ENCODE assay signal across 18 cellular contexts in the genomic region with DNA sequence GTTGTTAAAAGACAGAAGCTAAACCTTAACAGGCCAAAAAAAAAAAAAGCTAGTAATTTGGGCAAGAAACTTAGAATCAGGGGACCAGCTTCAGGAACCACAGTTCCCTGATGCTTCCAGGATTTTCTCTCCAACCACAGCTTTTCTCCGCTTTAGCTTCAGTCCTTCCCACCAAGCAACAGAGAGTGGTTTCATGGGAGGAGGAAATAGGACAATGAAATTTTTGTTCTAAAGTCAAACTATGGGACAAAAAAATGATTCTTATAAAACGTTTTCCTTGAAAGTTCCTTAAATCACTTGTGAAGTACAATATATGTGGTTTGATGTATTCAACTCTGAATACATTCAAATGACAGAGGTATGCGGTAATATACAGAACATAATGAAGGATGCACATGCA.
A peak's percentile ranks its signal among the peaks of the same experiment; 100 is the strongest.
DNase-seq lines count a peak whose midpoint lies in the region; ATAC-seq and TF ChIP-seq lines count a peak whose summit lies in the region.
"Had no signal": no experiment of that assay in that cellular context is flagged by ENCODE, and none has a peak within 500 bp of the region (broad histone marks: within the 10 kb centered on the region; RNA-seq: fewer than 3 reads in every experiment).

No MANE protein-coding gene starts in this region.

- H3K9me3 Mint-ChIP-seq in GM23338 = no peaks in the 10 kb centered on the region
- no peaks in the 10 kb centered on the region for H3K9me3 Mint-ChIP-seq in T-helper 2 cell treated with Interferon-gamma antibody and Interleukin-4, amounts not matched to agents 5 μg/mL and 100 μg/mL, for 36 hours
- H3K9me3 Mint-ChIP-seq: CD4-positive, alpha-beta T cell had no signal

- no peaks in the 10 kb centered on the region for H3K27me3 ChIP-seq in GM23338 (ENCODE audit: insufficient read depth)

- 0 out of 2 replicates have a peak overlapping the region, but pooled peaks have one; percentile 49 for H3K4me2 ChIP-seq in GM23338

- DNase-seq in GM23338 (ENCODE audit: low spot score) (no peak), globus pallidus (ENCODE audit: low spot score) (peak; percentile 80), pons (ENCODE audit: low spot score) (peak; percentile 91), mucosa of descending colon (no peak), HuH-7.5 (ENCODE audit: low spot score) (no peak)
- DNase-seq in activated naive CD4-positive, alpha-beta T cell treated with anti-CD3 and anti-CD28 coated beads, Interleukin-2, amount 50 U/mL, for 16 hours = no peak
- no peak for DNase-seq in T-helper 2 cell treated with Interferon-gamma antibody and Interleukin-4, amounts not matched to agents 5 μg/mL and 100 μg/mL, for 36 hours (ENCODE audit: low spot score)
- DNase-seq: Calu3; CD4-positive, alpha-beta T cell; DMS53; NCI-H1417 treated with DMSO at 0.1 percent for 48 hours; NCI-H187 treated with DMSO at 0.1 percent for 48 hours; NCI-H2227 treated with DMSO at 0.1 percent for 48 hours; NCI-H524; SHP77 had no signal

- H2AFZ ChIP-seq in GM23338 = no peak overlapping the region

- H3K36me3 ChIP-seq in GM23338 (ENCODE audit: insufficient read depth) (no peaks in the 10 kb centered on the region), mucosa of descending colon (ENCODE audit: low read depth) (no peaks in the 10 kb centered on the region)

- H3F3A ChIP-seq in GM23338 (replicated peaks; ENCODE audit: low read depth) = peaks cover 8% of the 10 kb centered on the region

- peaks cover 42% of the 10 kb centered on the region for H3K4me1 Mint-ChIP-seq in GM23338
- H3K4me1 Mint-ChIP-seq in T-helper 2 cell treated with Interferon-gamma antibody and Interleukin-4, amounts not matched to agents 5 μg/mL and 100 μg/mL, for 36 hours (ENCODE audit: low read depth) = peaks cover 3% of the 10 kb centered on the region

- no peak overlapping the region for H3K4me3 ChIP-seq in GM23338
- H3K4me3 ChIP-seq in mucosa of descending colon = no peak overlapping the region

- H3K27ac Mint-ChIP-seq in GM23338 = no peak overlapping the region
- no peak overlapping the region for H3K27ac Mint-ChIP-seq in T-helper 2 cell treated with Interferon-gamma antibody and Interleukin-4, amounts not matched to agents 5 μg/mL and 100 μg/mL, for 36 hours
- H3K27ac Mint-ChIP-seq: B cell; CD4-positive, alpha-beta T cell; IgD-negative memory B cell had no signal

- H3K4me3 Mint-ChIP-seq in GM23338 = no peak overlapping the region
- no peak overlapping the region for H3K4me3 Mint-ChIP-seq in T-helper 2 cell treated with Interferon-gamma antibody and Interleukin-4, amounts not matched to agents 5 μg/mL and 100 μg/mL, for 36 hours
- H3K4me3 Mint-ChIP-seq: B cell; CD4-positive, alpha-beta T cell; IgD-negative memory B cell had no signal

- intact Hi-C loops in mucosa of descending colon (cut with DNase I, micrococcal nuclease) = no loop called here

- H3K4me1 ChIP-seq in GM23338 (ENCODE audit: insufficient read depth) (peaks cover 31% of the 10 kb centered on the region), mucosa of descending colon (ENCODE audit: low read depth) (peaks cover 23% of the 10 kb centered on the region)

- no peaks in the 10 kb centered on the region for H3K9me2 ChIP-seq in GM23338 (ENCODE audit: insufficient read depth)

- H3K27me3 Mint-ChIP-seq in GM23338 (ENCODE audit: insufficient read depth, low read depth, poor library complexity) = peaks cover 9% of the 10 kb centered on the region
- peaks cover 15% of the 10 kb centered on the region for H3K27me3 Mint-ChIP-seq in T-helper 2 cell treated with Interferon-gamma antibody and Interleukin-4, amounts not matched to agents 5 μg/mL and 100 μg/mL, for 36 hours (ENCODE audit: low read depth)

- TF ChIP-seq CTCF in GM23338 (conservative IDR thresholded peaks at IDR 0.05; ENCODE audit: low read depth in 2 of 2) (no peak), mucosa of descending colon (IDR thresholded peaks at IDR 0.05) (no peak)

- H3K79me2 ChIP-seq in GM23338 (replicated peaks; ENCODE audit: insufficient read depth) = peaks cover 1% of the 10 kb centered on the region; the same call in 1 of the 2 replicates

- 0 out of 3 replicates have a peak, but pooled peaks cover 7% of the 10 kb centered on the region for H3K36me3 Mint-ChIP-seq in GM23338 (ENCODE audit: low read depth)
- H3K36me3 Mint-ChIP-seq in T-helper 2 cell treated with Interferon-gamma antibody and Interleukin-4, amounts not matched to agents 5 μg/mL and 100 μg/mL, for 36 hours (ENCODE audit: low read depth) = no peaks in the 10 kb centered on the region

- ATAC-seq in GM23338 = no peak
- no peak for ATAC-seq in mucosa of descending colon
- ATAC-seq: SK-N-SH treated with all-trans-retinoic acid at 6 μM for 48 hours had no signal

- H3K9me3 ChIP-seq in mucosa of descending colon = no peaks in the 10 kb centered on the region

- no peaks in the 10 kb centered on the region for H4K20me1 ChIP-seq in GM23338 (replicated peaks; ENCODE audit: insufficient read depth)

- no peak overlapping the region for H3K27ac ChIP-seq in GM23338 (ENCODE audit: low read depth)

TF ChIP-seq in GM23338, 12 proteins besides CTCF, POLR2A, EP300 and RAD21 (continues in another document):
- TF ChIP-seq POLR2AphosphoS5 (IDR thresholded peaks at IDR 0.05; ENCODE audit: low read depth) = no peak
- TF ChIP-seq NANOG (IDR thresholded peaks at IDR 0.05; ENCODE audit: borderline replicate concordance) = no peak
- no peak for TF ChIP-seq REST (IDR thresholded peaks at IDR 0.05; ENCODE audit: unreplicated experiment)
- no peak for TF ChIP-seq CREB1 (CRISPR knock-in tag; IDR thresholded peaks at IDR 0.05; ENCODE audit: low read depth)
- TF ChIP-seq EZH2 (IDR thresholded peaks at IDR 0.05; ENCODE audit: low read depth, unreplicated experiment) = no peak

Comparison
In these comparisons a context has a peak if more than half of its experiments do, and no peak if none do; other contexts are left out.
1. DNase-seq: peak in globus pallidus (single experiment) and pons (single experiment); none in GM23338 (single experiment), mucosa of descending colon (0 of 3), activated naive CD4-positive, alpha-beta T cell treated with anti-CD3 and anti-CD28 coated beads, Interleukin-2, amount 50 U/mL, for 16 hours (single experiment), T-helper 2 cell treated with Interferon-gamma antibody and Interleukin-4, amounts not matched to agents 5 μg/mL and 100 μg/mL, for 36 hours (single experiment) and HuH-7.5 (single experiment).